In genomic region chr17:7553356-7553755, GRCh38 we compare ENCODE assay signal across 13 cellular contexts. TPM values are rescaled to one million over a fixed set of nuclear protein-coding genes. Genes with fewer than 3 reads are reported as not detected.
A peak's percentile ranks its signal among the peaks of the same experiment; 100 is the strongest.
DNase-seq lines count a peak whose midpoint lies in the region; ATAC-seq and TF ChIP-seq lines count a peak whose summit lies in the region.
"Had no signal": no experiment of that assay in that cellular context is flagged by ENCODE, and none has a peak within 500 bp of the region (broad histone marks: within the 10 kb centered on the region; RNA-seq: fewer than 3 reads in every experiment).

No MANE protein-coding gene starts in this region.

- no peaks in the 10 kb centered on the region for H3K9me3 Mint-ChIP-seq in activated CD4-positive, alpha-beta T cell treated with anti-CD3 and anti-CD28 coated beads for 36 hours (ENCODE audit: low read depth)

- H3K27me3 ChIP-seq in effector memory CD4-positive, alpha-beta T cell (replicated peaks; ENCODE audit: control insufficient read depth, insufficient read depth, low read length, poor library complexity, severe bottlenecking) = no peaks in the 10 kb centered on the region
- no peaks in the 10 kb centered on the region for H3K27me3 ChIP-seq in spleen (replicated peaks in 1 of 7)

- H3K27me3 Mint-ChIP-seq in activated CD4-positive, alpha-beta T cell treated with anti-CD3 and anti-CD28 coated beads for 36 hours = no peaks in the 10 kb centered on the region

- POLR2A ChIA-PET in activated CD4-positive, alpha-beta T cell treated with anti-CD3 and anti-CD28 coated beads for 36 hours (lab: Charles Lee) = no interaction called here

- CTCF ChIA-PET in activated CD4-positive, alpha-beta T cell treated with anti-CD3 and anti-CD28 coated beads for 36 hours (lab: Charles Lee) = interaction anchor here (1.1 kb wide), 1 partner anchor 32 kb away, joined by 3 read pairs; no protein-coding TSS in a partner anchor

- peaks cover 6% of the 10 kb centered on the region for H3K36me3 ChIP-seq in effector memory CD4-positive, alpha-beta T cell (ENCODE audit: control insufficient read depth, insufficient read depth, low read length)
- peaks cover 0 to 38% (median 0%) of the 10 kb centered on the region in 6 donors for H3K36me3 ChIP-seq in spleen

- H3K4me3 Mint-ChIP-seq in activated CD4-positive, alpha-beta T cell treated with anti-CD3 and anti-CD28 coated beads for 36 hours = no peak overlapping the region

- peaks cover 6% of the 10 kb centered on the region for H3K36me3 Mint-ChIP-seq in activated CD4-positive, alpha-beta T cell treated with anti-CD3 and anti-CD28 coated beads for 36 hours (ENCODE audit: low read depth)

- 84 to 95% (median 91%) methylated on average over 1 of the region's 1 CpG for WGBS in spleen, 5 donors

- H3K9me3 ChIP-seq in effector memory CD4-positive, alpha-beta T cell (ENCODE audit: control insufficient read depth, low read length) = no peaks in the 10 kb centered on the region
- no peaks in the 10 kb centered on the region for H3K9me3 ChIP-seq in spleen
- H3K9me3 ChIP-seq: A549 had no signal

- H3K4me1 ChIP-seq in effector memory CD4-positive, alpha-beta T cell (ENCODE audit: control insufficient read depth, insufficient read depth, low read length, poor library complexity, severe bottlenecking) = peaks cover 50% of the 10 kb centered on the region
- H3K4me1 ChIP-seq in spleen = peaks cover 11 to 98% (median 65%) of the 10 kb centered on the region in 6 donors

- no peak for TF ChIP-seq CTCF in spleen (IDR thresholded peaks at IDR 0.05 in 8 of 11, conservative IDR thresholded peaks at IDR 0.05 in 3 of 11)

- intact Hi-C loops in activated CD4-positive, alpha-beta T cell treated with anti-CD3 and anti-CD28 coated beads for 36 hours (cut with DNase I, micrococcal nuclease) = no loop called here
- intact Hi-C loops in spleen (cut with DNase I; ENCODE audit: low total_unique reads) = no loop called here

- peak overlapping the region; percentile 89 for H3K27ac Mint-ChIP-seq in activated CD4-positive, alpha-beta T cell treated with anti-CD3 and anti-CD28 coated beads for 36 hours

- no peak overlapping the region for H3K4me3 ChIP-seq in effector memory CD4-positive, alpha-beta T cell (ENCODE audit: insufficient read depth, low read depth, low read length, poor library complexity, severe bottlenecking)
- peak overlapping the region in 1 of 8 donors; percentile 34 for H3K4me3 ChIP-seq in spleen
- H3K4me3 ChIP-seq: A549, coronary artery had no signal

- peak overlapping the region; percentile 19 for H3K27ac ChIP-seq in effector memory CD4-positive, alpha-beta T cell (ENCODE audit: insufficient read depth, low read length, poor library complexity, severe bottlenecking)
- H3K27ac ChIP-seq in spleen = peak overlapping the region; percentile 66 to 96 (median 81)
- H3K27ac ChIP-seq: A549 had no signal

- no peak for TF ChIP-seq POLR2A in spleen (IDR thresholded peaks at IDR 0.05)

- peaks cover 57% of the 10 kb centered on the region for H3K4me1 Mint-ChIP-seq in activated CD4-positive, alpha-beta T cell treated with anti-CD3 and anti-CD28 coated beads for 36 hours

- DNase-seq in activated CD4-positive, alpha-beta T cell treated with anti-CD3 and anti-CD28 coated beads for 36 hours = no peak
- no peak for DNase-seq in activated CD4-positive, alpha-beta T cell treated with anti-CD3 and anti-CD28 coated beads for 1 hour
- peak; percentile 57 for DNase-seq in OCI-M1 (lab: John Stamatoyannopoulos, UW)
- no peak for DNase-seq in effector memory CD4-positive, alpha-beta T cell
- DNase-seq in spleen = no peak
- no peak for DNase-seq in HPDE6-E6E7 (ENCODE audit: extremely low spot score)
- DNase-seq in HK-2 (ENCODE audit: unreplicated experiment) = no peak
- DNase-seq: NCI-H1694 treated with DMSO at 0.1 percent for 48 hours had no signal

- ATAC-seq in activated CD4-positive, alpha-beta T cell treated with anti-CD3 and anti-CD28 coated beads for 36 hours = no peak
- ATAC-seq in activated CD4-positive, CD25-positive, alpha-beta regulatory T cell treated with anti-CD3 and anti-CD28 coated beads, Interleukin-2, amount 50 U/mL, for 24 hours = no peak
- ATAC-seq: A549 had no signal

RNA-seq across cellular contexts. Expression of gene TNFSF12, which starts 4.5 kb away (rescaled TPM):
- 10 to 100 TPM; 10.9 to 13.7 TPM for total RNA-seq in activated CD4-positive, alpha-beta T cell treated with anti-CD3 and anti-CD28 coated beads for 36 hours
- 10 to 100 TPM; 37.4 to 64.6 (median 60.5) TPM for total RNA-seq in spleen
- 10 to 100 TPM; 46.5 to 65.0 (median 49.3) TPM for polyA plus RNA-seq in spleen

RNA-seq across cellular contexts. Expression of gene TNFSF13, which starts 5.2 kb away (rescaled TPM):
- total RNA-seq in activated CD4-positive, alpha-beta T cell treated with anti-CD3 and anti-CD28 coated beads for 36 hours = 1 to 10 TPM; 1.8 to 2.5 TPM
- total RNA-seq in spleen = 10 to 100 TPM; 14.5 to 54.0 (median 31.6) TPM
- polyA plus RNA-seq in spleen = 10 to 100 TPM; 19.9 to 23.4 (median 20.5) TPM
- total RNA-seq: H4, LHCN-M2 had no signal

RNA-seq across cellular contexts. Expression of gene SENP3, which starts 8.4 kb away (rescaled TPM):
- total RNA-seq in activated CD4-positive, alpha-beta T cell treated with anti-CD3 and anti-CD28 coated beads for 36 hours = 10 to 100 TPM; 59.0 to 78.9 TPM
- total RNA-seq in spleen = 10 to 100 TPM; 36.3 to 71.7 (median 42.9) TPM
- 10 to 100 TPM; 43.1 to 52.7 (median 45.6) TPM for polyA plus RNA-seq in spleen

RNA-seq across cellular contexts. Expression of gene CD68, which starts 26.1 kb away (rescaled TPM):
- 10 to 100 TPM in 1 of 2 experiments, 1 to 10 TPM in 1; 9.2 to 13.7 TPM for total RNA-seq in activated CD4-positive, alpha-beta T cell treated with anti-CD3 and anti-CD28 coated beads for 36 hours
- 100 to 1,000 TPM; 177 to 387 (median 271) TPM for total RNA-seq in spleen
- 100 to 1,000 TPM in 1 of 3 donors, 10 to 100 TPM in 2; 52.5 to 236 (median 86.1) TPM for polyA plus RNA-seq in spleen

RNA-seq across cellular contexts. Expression of gene MPDU1, which starts 30.3 kb away (rescaled TPM):
- 10 to 100 TPM; 51.7 to 77.0 TPM for total RNA-seq in activated CD4-positive, alpha-beta T cell treated with anti-CD3 and anti-CD28 coated beads for 36 hours
- 100 to 1,000 TPM in 1 of 7 donors, 10 to 100 TPM in 6; 35.5 to 163 (median 51.2) TPM for total RNA-seq in spleen
- polyA plus RNA-seq in spleen = 10 to 100 TPM; 42.7 to 73.0 (median 59.5) TPM

Comparison
In these comparisons a context has a peak if more than half of its experiments do, and no peak if none do; other contexts are left out.
1. RNA of gene TNFSF13, which starts 5.2 kb away (total RNA-seq): 14.5 to 54.0 TPM in spleen; 1.8 to 2.5 TPM in activated CD4-positive, alpha-beta T cell treated with anti-CD3 and anti-CD28 coated beads for 36 hours; every median in the first group is over 4 times any median in the second.